13 cellular contexts compared by ENCODE assay signal in the genomic region with DNA sequence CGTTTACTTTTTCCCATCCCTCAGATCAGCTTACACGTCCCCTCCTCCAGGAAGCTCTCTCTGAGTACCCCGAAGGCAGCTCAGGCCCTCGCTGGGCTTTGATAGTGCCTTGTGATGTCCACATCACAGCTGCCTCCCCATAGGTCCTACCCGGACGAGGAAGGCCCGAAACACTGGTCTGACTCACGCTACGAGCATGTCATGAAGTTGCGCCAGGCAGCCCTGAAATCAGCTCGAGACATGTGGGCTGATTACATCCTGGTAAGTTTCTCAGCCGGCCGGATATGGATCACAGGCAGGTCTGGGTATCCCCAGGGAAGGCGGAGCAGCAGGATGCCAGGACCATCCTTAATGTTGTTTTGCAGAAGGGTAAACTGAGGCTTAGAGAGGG. TPM values are rescaled to one million over a fixed set of nuclear protein-coding genes. Genes with fewer than 3 reads are reported as not detected.
A peak's percentile ranks its signal among the peaks of the same experiment; 100 is the strongest.
DNase-seq lines count a peak whose midpoint lies in the region; ATAC-seq, FAIRE-seq and TF ChIP-seq lines count a peak whose summit lies in the region.
"Had no signal": no experiment of that assay in that cellular context is flagged by ENCODE, and none has a peak within 500 bp of the region (broad histone marks: within the 10 kb centered on the region; RNA-seq: fewer than 3 reads in every experiment).

No MANE protein-coding gene starts in this region.

- H3K27me3 ChIP-seq in lung (ENCODE audit: control insufficient read depth, insufficient read depth) = no peaks in the 10 kb centered on the region

- peaks cover 13 to 22% of the 10 kb centered on the region in 2 donors for H3K4me1 Mint-ChIP-seq in natural killer cell
- H3K4me1 Mint-ChIP-seq in natural killer cell treated with Interleukin-12 subunit alpha and Interleukin-12 subunit beta and Interleukin-15 and Interleukin-18, amount 100 ng/mL, for 72 hours (ENCODE audit: low read depth in 2 of 2) = peaks cover 8 to 19% of the 10 kb centered on the region in 2 donors
- peaks cover 17% of the 10 kb centered on the region for H3K4me1 Mint-ChIP-seq in chondrocyte (ENCODE audit: low read depth)

- H3K36me3 ChIP-seq in lung (ENCODE audit: control insufficient read depth in 2 of 2, insufficient read depth in 2 of 2, low read length in 2 of 2) = peaks cover 0 to 28% of the 10 kb centered on the region in 2 donors

- H3K9me3 ChIP-seq in lung (ENCODE audit: control insufficient read depth in 2 of 2, insufficient read depth in 1 of 2, low read length in 1 of 2) = no peaks in the 10 kb centered on the region
- H3K9me3 ChIP-seq: HAP-1 had no signal

- H3K4me1 ChIP-seq in lung (ENCODE audit: control insufficient read depth in 2 of 2, insufficient read depth in 2 of 2, low read length in 2 of 2) = no peaks in the 10 kb centered on the region

- H3K27me3 Mint-ChIP-seq in natural killer cell (ENCODE audit: low read depth in 2 of 2) (no peaks in the 10 kb centered on the region), chondrocyte (ENCODE audit: low read depth) (no peaks in the 10 kb centered on the region)
- no peaks in the 10 kb centered on the region for H3K27me3 Mint-ChIP-seq in natural killer cell treated with Interleukin-12 subunit alpha and Interleukin-12 subunit beta and Interleukin-15 and Interleukin-18, amount 100 ng/mL, for 72 hours

- H3K4me3 Mint-ChIP-seq in natural killer cell (peak overlapping the region; percentile 53), chondrocyte (ENCODE audit: unreplicated experiment) (no peak overlapping the region)
- H3K4me3 Mint-ChIP-seq in natural killer cell treated with Interleukin-12 subunit alpha and Interleukin-12 subunit beta and Interleukin-15 and Interleukin-18, amount 100 ng/mL, for 72 hours = no peak overlapping the region

- H3K36me3 Mint-ChIP-seq in natural killer cell = peaks cover 6% of the 10 kb centered on the region
- H3K36me3 Mint-ChIP-seq in natural killer cell treated with Interleukin-12 subunit alpha and Interleukin-12 subunit beta and Interleukin-15 and Interleukin-18, amount 100 ng/mL, for 72 hours = peaks cover 4% of the 10 kb centered on the region
- H3K36me3 Mint-ChIP-seq in chondrocyte (ENCODE audit: low read depth) = peaks cover 21% of the 10 kb centered on the region

- TF ChIP-seq CTCF in natural killer cell (IDR thresholded peaks at IDR 0.05) (no peak), chondrocyte (IDR thresholded peaks at IDR 0.05) (no peak), lung (IDR thresholded peaks at IDR 0.05; ENCODE audit: control extremely low read depth, extremely low read depth) (no peak)

- H3K9me3 Mint-ChIP-seq in natural killer cell (no peaks in the 10 kb centered on the region), chondrocyte (ENCODE audit: low read depth) (no peaks in the 10 kb centered on the region)
- no peaks in the 10 kb centered on the region for H3K9me3 Mint-ChIP-seq in natural killer cell treated with Interleukin-12 subunit alpha and Interleukin-12 subunit beta and Interleukin-15 and Interleukin-18, amount 100 ng/mL, for 72 hours
- H3K9me3 Mint-ChIP-seq: CD4-positive, CD25-positive, alpha-beta regulatory T cell had no signal

- no peak for FAIRE-seq in urothelium cell line (lab: Jason Lieb, UNC)
- FAIRE-seq: GM18507, RCC 7860 had no signal

- no peak for ATAC-seq in natural killer cell
- ATAC-seq in natural killer cell treated with Interleukin-12 subunit alpha and Interleukin-12 subunit beta and Interleukin-15 and Interleukin-18, amount 100 ng/mL, for 72 hours = no peak
- no peak for ATAC-seq in lung (ENCODE audit: insufficient read depth, low FRiP score)
- ATAC-seq in GM18873 (IDR thresholded peaks at IDR 0.05; ENCODE audit: low FRiP score, unreplicated experiment) = no peak
- no peak for ATAC-seq in GM18519 (IDR thresholded peaks at IDR 0.05; ENCODE audit: low FRiP score, unreplicated experiment)
- ATAC-seq: stimulated activated naive CD8-positive, alpha-beta T cell treated with anti-CD3 and anti-CD28 coated beads, Interleukin-15, Interleukin-2, amounts not matched to agents 100 U/mL and 50 U/mL, for 24 hours had no signal

- H3K4me3 ChIP-seq in lung = no peak overlapping the region
- H3K4me3 ChIP-seq: HAP-1 had no signal

- 61 to 68% methylated on average over 14 of the region's 14 CpGs for WGBS in lung, 2 donors

- peak overlapping the region; percentile 40 to 41 for H3K27ac ChIP-seq in lung (ENCODE audit: low read depth in 1 of 2, low read length in 1 of 2)

- DNase-seq in natural killer cell (no peak), chondrocyte (ENCODE audit: low spot score) (no peak), lung (ENCODE audit: low spot score) (peak; percentile 50), urothelium cell line (ENCODE audit: low spot score) (peak; percentile 37)
- DNase-seq in natural killer cell treated with Interleukin-12 subunit alpha and Interleukin-12 subunit beta and Interleukin-15 and Interleukin-18, amount 100 ng/mL, for 72 hours (ENCODE audit: low spot score) = no peak
- no peak for DNase-seq in activated CD8-positive, alpha-beta memory T cell treated with anti-CD3 and anti-CD28 coated beads for 24 hours
- DNase-seq: CD4-positive, CD25-positive, alpha-beta regulatory T cell; stimulated activated naive CD8-positive, alpha-beta T cell treated with anti-CD3 and anti-CD28 coated beads, Interleukin-15, Interleukin-2, amounts not matched to agents 100 U/mL and 50 U/mL, for 24 hours had no signal

- peak overlapping the region in 1 of 2 donors; percentile 46 for H3K27ac Mint-ChIP-seq in natural killer cell
- H3K27ac Mint-ChIP-seq in natural killer cell treated with Interleukin-12 subunit alpha and Interleukin-12 subunit beta and Interleukin-15 and Interleukin-18, amount 100 ng/mL, for 72 hours = no peak overlapping the region
- H3K27ac Mint-ChIP-seq in chondrocyte (ENCODE audit: unreplicated experiment) = peak overlapping the region; percentile 78

- intact Hi-C loops in natural killer cell (cut with micrococcal nuclease) = no loop called here

RNA-seq across cellular contexts. Expression of a gene that starts 4.8 kb away (rescaled TPM):
- total RNA-seq in natural killer cell (10 to 100 TPM; 39.0 to 55.4 (median 43.7) TPM), chondrocyte (113 to 146 TPM (median 140 TPM) in 3 replicates), lung (100 to 1,000 TPM in 1 of 2 donors, 10 to 100 TPM in 1; 39.9 to 129 TPM)
- total RNA-seq in natural killer cell treated with Interleukin-12 subunit alpha and Interleukin-12 subunit beta and Interleukin-15 and Interleukin-18, amount 100 ng/mL, for 72 hours = 100 to 1,000 TPM in 1 of 2 donors, 10 to 100 TPM in 1; 53.9 to 122 TPM
- 100 to 1,000 TPM in 1 of 2 donors, 10 to 100 TPM in 1; 63.3 to 107 TPM for polyA plus RNA-seq in lung

RNA-seq across cellular contexts. Expression of a gene that starts 48.8 kb away (rescaled TPM):
- total RNA-seq in natural killer cell (10 to 100 TPM; 52.9 to 58.1 (median 57.8) TPM), chondrocyte (73.7 to 112 TPM (median 108 TPM) in 3 replicates), lung (100 to 1,000 TPM in 1 of 2 donors, 10 to 100 TPM in 1; 63.2 to 109 TPM)
- total RNA-seq in natural killer cell treated with Interleukin-12 subunit alpha and Interleukin-12 subunit beta and Interleukin-15 and Interleukin-18, amount 100 ng/mL, for 72 hours = 10 to 100 TPM; 42.8 to 64.6 TPM
- 100 to 1,000 TPM; 107 to 122 TPM for polyA plus RNA-seq in lung

Comparison
In these comparisons a context has a peak if more than half of its experiments do, and no peak if none do; other contexts are left out.
1. DNase-seq: peak in lung (single experiment) and urothelium cell line (single experiment); none in natural killer cell (single experiment), natural killer cell treated with Interleukin-12 subunit alpha and Interleukin-12 subunit beta and Interleukin-15 and Interleukin-18, amount 100 ng/mL, for 72 hours (single experiment), chondrocyte (single experiment) and activated CD8-positive, alpha-beta memory T cell treated with anti-CD3 and anti-CD28 coated beads for 24 hours (single experiment).